8 cellular contexts compared by ENCODE assay signal in the genomic region with DNA sequence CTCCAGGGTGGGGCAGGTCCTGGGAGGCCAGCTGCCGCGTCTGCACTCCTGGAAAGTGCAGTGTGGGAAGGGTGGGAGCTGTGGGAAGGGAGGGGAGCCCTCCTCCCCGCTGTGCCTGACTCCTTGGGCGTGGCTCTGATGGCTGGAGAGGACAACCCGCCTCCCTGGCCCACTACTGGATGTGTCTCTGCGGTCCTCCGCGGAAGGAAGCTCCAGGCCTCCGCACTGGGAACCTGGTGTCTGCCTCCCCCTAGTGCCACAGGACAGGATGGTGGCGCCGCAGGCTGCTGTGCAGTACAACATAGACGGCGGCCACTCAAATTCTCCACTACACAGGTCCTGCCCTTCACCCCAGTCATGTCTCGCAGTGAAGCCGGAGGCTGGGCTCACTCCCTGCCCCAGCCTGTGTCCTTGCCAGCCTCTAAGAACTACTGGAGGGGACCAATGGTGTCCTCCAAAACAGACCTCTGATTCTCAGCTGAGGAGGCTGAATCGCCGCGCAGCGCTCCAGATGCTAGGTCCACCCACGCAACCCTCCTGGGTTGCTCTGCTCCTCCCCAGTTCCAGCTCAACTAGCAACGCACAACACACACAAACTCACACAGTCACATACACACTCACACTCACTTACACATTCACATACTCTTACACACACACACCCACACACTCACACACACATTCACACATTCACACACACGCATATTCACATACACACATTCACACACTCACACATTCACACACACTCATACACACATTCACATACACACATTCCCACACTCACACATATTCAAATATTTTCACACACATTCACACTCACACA. TPM values are rescaled to one million over a fixed set of nuclear protein-coding genes. Genes with fewer than 3 reads are reported as not detected.
DNase-seq lines count a peak whose midpoint lies in the region; ATAC-seq and TF ChIP-seq lines count a peak whose summit lies in the region.

No MANE protein-coding gene starts in this region.

- CTCF ChIA-PET in PC-3 (lab: Charles Lee): interaction anchor here (0.9 to 1.0 kb wide), 2 partner anchors 8 to 383 kb away, joined by 6 to 14 read pairs; no protein-coding TSS in a partner anchor

- no peaks in the 10 kb centered on the region for H3K9me2 ChIP-seq in PC-3 (replicated peaks; ENCODE audit: low read length)

- H3K36me3 ChIP-seq in PC-3 (ENCODE audit: low read depth, low read length): no peaks in the 10 kb centered on the region
- H3K36me3 ChIP-seq in adipocyte (ENCODE audit: control insufficient read depth, insufficient read depth, low read length, severe bottlenecking): no peaks in the 10 kb centered on the region
- no peaks in the 10 kb centered on the region for H3K36me3 ChIP-seq in right atrium auricular region

- H3K9me3 ChIP-seq in PC-3 (ENCODE audit: low read length): no peaks in the 10 kb centered on the region
- H3K9me3 ChIP-seq in adipocyte (ENCODE audit: control insufficient read depth, low read length): no peaks in the 10 kb centered on the region
- no peaks in the 10 kb centered on the region for H3K9me3 ChIP-seq in right atrium auricular region

- TF ChIP-seq CTCF in HL-60 (IDR thresholded peaks at IDR 0.05; ENCODE audit: insufficient read depth, low read length) (peak; percentile 61), PC-3 (conservative IDR thresholded peaks at IDR 0.05; ENCODE audit: low read depth, low read length) (peak; percentile 58), right atrium auricular region (IDR thresholded peaks at IDR 0.05) (peak; percentile 39 to 78)

- DNase-seq in DMS53 (lab: John Stamatoyannopoulos, UW) (peak; percentile 90), HL-60 (ENCODE audit: low read depth in 1 of 2, low spot score in 1 of 2) (peak in 1 of 2 experiments; percentile 78), PC-3 (peak; percentile 61), adipocyte (ENCODE audit: low read depth) (peak; percentile 24), right atrium auricular region (ENCODE audit: low spot score) (peak; percentile 83), sciatic nerve (ENCODE audit: low spot score) (peak; percentile 79), T-helper 9 cell (no peak)

- peak; percentile 92 for ATAC-seq in PC-3
- peak; percentile 96 for ATAC-seq in sciatic nerve
- ATAC-seq in HG02642 (IDR thresholded peaks at IDR 0.05; ENCODE audit: poor library complexity, unreplicated experiment): no peak

- no peaks in the 10 kb centered on the region for H3F3A ChIP-seq in PC-3 (ENCODE audit: low read length, unreplicated experiment)

- no TSS peak for BruUV-seq in PC-3 (replicated peaks; lab: Mats Ljungman, UMichigan)

- no peaks in the 10 kb centered on the region for H3K4me1 ChIP-seq in PC-3 (ENCODE audit: insufficient read depth, low read length)
- peaks cover 15% of the 10 kb centered on the region for H3K4me1 ChIP-seq in adipocyte (ENCODE audit: control insufficient read depth, insufficient read depth, low read length)
- H3K4me1 ChIP-seq in right atrium auricular region: peaks cover 0 to 19% of the 10 kb centered on the region in 2 donors

- intact Hi-C loops in PC-3 (cut with micrococcal nuclease): no loop called here
- intact Hi-C loops in sciatic nerve (cut with DNase I): no loop called here

- POLR2A ChIA-PET in PC-3 (lab: Charles Lee; ENCODE audit: unreplicated experiment): no interaction called here

- H3K27ac ChIP-seq in HL-60 (replicated peaks) (no peak overlapping the region), PC-3 (ENCODE audit: low read length) (no peak overlapping the region), right atrium auricular region (peak overlapping the region; percentile 42 to 64)

- peaks cover 2% of the 10 kb centered on the region for H3K27me3 ChIP-seq in HL-60 (ENCODE audit: insufficient read depth, poor library complexity, severe bottlenecking)
- H3K27me3 ChIP-seq in PC-3 (ENCODE audit: low read length): peaks cover 40% of the 10 kb centered on the region
- peaks cover 24% of the 10 kb centered on the region for H3K27me3 ChIP-seq in adipocyte (replicated peaks; ENCODE audit: control insufficient read depth, insufficient read depth, low read length)
- H3K27me3 ChIP-seq in right atrium auricular region: no peaks in the 10 kb centered on the region

- H4K20me1 ChIP-seq in PC-3 (ENCODE audit: low read length): no peaks in the 10 kb centered on the region

- no peak overlapping the region for H2AFZ ChIP-seq in PC-3 (ENCODE audit: low read length)

- H3K79me2 ChIP-seq in PC-3 (ENCODE audit: low read length): no peaks in the 10 kb centered on the region

- no peak overlapping the region for H3K9ac ChIP-seq in PC-3 (ENCODE audit: low read length)
- no peak overlapping the region for H3K9ac ChIP-seq in adipocyte (ENCODE audit: low read length)

- H3K4me3 ChIP-seq in HL-60 (replicated peaks; ENCODE audit: insufficient read depth, low read length): no peak overlapping the region
- no peak overlapping the region for H3K4me3 ChIP-seq in PC-3 (ENCODE audit: low read length)
- peak overlapping the region; percentile 16 for H3K4me3 ChIP-seq in adipocyte (ENCODE audit: low read length)
- H3K4me3 ChIP-seq in right atrium auricular region: peak overlapping the region in 1 of 2 donors; percentile 11

- peak overlapping the region; percentile 13; the same call in 1 of the 2 replicates for H3K4me2 ChIP-seq in PC-3 (ENCODE audit: low read length)

RNA-seq across cellular contexts. Expression of a gene that starts 12.4 kb away (rescaled TPM):
- total RNA-seq in PC-3 (2014; rRNA removed) (not detected in 2 replicates), right atrium auricular region (1 to 10 TPM in 1 of 2 donors, under 1 TPM in 1; 0.67 to 1.3 TPM), sciatic nerve (4.2 TPM)

RNA-seq across cellular contexts. Expression of a gene that starts 15.1 kb away (rescaled TPM):
- total RNA-seq in PC-3 (2014; rRNA removed): not detected in 2 replicates
- under 1 TPM; 0.59 to 0.78 TPM for total RNA-seq in right atrium auricular region
- 6.6 TPM for total RNA-seq in sciatic nerve

Comparison
In these comparisons a context has a peak if more than half of its experiments do, and no peak if none do; other contexts are left out.
1. H3K27ac ChIP-seq: peak in right atrium auricular region (2 of 2); none in HL-60 (single experiment) and PC-3 (single experiment).
2. Peak in every context shown above with its lines, with median percentiles within 50 percentile points of each other: CTCF ChIP-seq.